23 cellular contexts compared by ENCODE assay signal in the genomic region with DNA sequence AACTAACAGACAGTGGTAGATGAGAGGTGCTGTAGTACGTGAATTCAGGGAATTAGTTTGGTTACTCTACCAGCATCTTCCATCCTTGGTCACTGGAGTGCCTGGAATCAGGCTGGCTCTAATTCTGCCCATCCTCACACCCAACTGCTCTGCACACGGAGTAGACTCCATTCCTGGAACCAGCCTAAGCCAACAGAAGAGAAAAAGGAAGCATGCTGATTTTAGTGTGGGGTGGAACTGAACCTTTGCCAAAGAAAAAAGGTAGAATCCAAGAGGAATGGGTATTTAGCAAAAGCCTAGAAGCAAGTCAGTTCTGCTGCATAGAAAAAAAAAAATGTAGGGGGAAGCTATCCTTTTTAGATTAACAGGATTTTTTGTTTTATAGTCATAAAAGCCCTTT.
"Had no signal": no experiment of that assay in that cellular context is flagged by ENCODE, and none has a peak within 500 bp of the region (broad histone marks: within the 10 kb centered on the region; RNA-seq: fewer than 3 reads in every experiment).

No MANE protein-coding gene starts in this region.

- H3K4me3 ChIP-seq: esophagus squamous epithelium, left ventricle myocardium inferior, lower lobe of right lung, spleen, tibial artery, upper lobe of left lung, uterus had no signal

- H3K4me1 ChIP-seq: left ventricle myocardium inferior, lower lobe of right lung, tibial artery, upper lobe of left lung, uterus had no signal

- H3K27ac Mint-ChIP-seq: nephron progenitor cell; stimulated activated memory B cell treated with anti-CD40 and anti-IgM and Interleukin-4, amounts not matched to agents 10 μg/mL and 1 μg/mL and 100 μg/mL, for 72 hours; stimulated activated naive CD8-positive, alpha-beta T cell treated with anti-CD3 and anti-CD28 coated beads, Interleukin-15, Interleukin-2, amounts not matched to agents 100 ng/mL and 50 ng/mL, for 24 hours had no signal

- H3K27me3 Mint-ChIP-seq: effector memory CD8-positive, alpha-beta T cell; stimulated activated memory B cell treated with anti-CD40 and anti-IgM and Interleukin-4, amounts not matched to agents 10 μg/mL and 1 μg/mL and 100 μg/mL, for 72 hours; stimulated activated naive CD8-positive, alpha-beta T cell treated with anti-CD3 and anti-CD28 coated beads, Interleukin-15, Interleukin-2, amounts not matched to agents 100 ng/mL and 50 ng/mL, for 24 hours had no signal

- H3K9me3 Mint-ChIP-seq: effector memory CD8-positive, alpha-beta T cell; immature natural killer cell; naive thymus-derived CD4-positive, alpha-beta T cell; nephron progenitor cell; stimulated activated memory B cell treated with anti-CD40 and anti-IgM and Interleukin-4, amounts not matched to agents 10 μg/mL and 1 μg/mL and 100 μg/mL, for 72 hours; stimulated activated naive CD8-positive, alpha-beta T cell treated with anti-CD3 and anti-CD28 coated beads, Interleukin-15, Interleukin-2, amounts not matched to agents 100 ng/mL and 50 ng/mL, for 24 hours had no signal

- H3K36me3 Mint-ChIP-seq: stimulated activated memory B cell treated with anti-CD40 and anti-IgM and Interleukin-4, amounts not matched to agents 10 μg/mL and 1 μg/mL and 100 μg/mL, for 72 hours had no signal

- H3K4me3 Mint-ChIP-seq: effector memory CD8-positive, alpha-beta T cell; immature natural killer cell; nephron progenitor cell; stimulated activated memory B cell treated with anti-CD40 and anti-IgM and Interleukin-4, amounts not matched to agents 10 μg/mL and 1 μg/mL and 100 μg/mL, for 72 hours; stimulated activated naive CD8-positive, alpha-beta T cell treated with anti-CD3 and anti-CD28 coated beads, Interleukin-15, Interleukin-2, amounts not matched to agents 100 ng/mL and 50 ng/mL, for 24 hours had no signal

- H3K27me3 ChIP-seq: esophagus squamous epithelium, foreskin keratinocyte, neutrophil, spleen, tibial artery, upper lobe of left lung, uterus had no signal

- ATAC-seq: effector memory CD8-positive, alpha-beta T cell; lower lobe of right lung; naive thymus-derived CD4-positive, alpha-beta T cell; sciatic nerve; stimulated activated memory B cell treated with anti-CD40 and anti-IgM and Interleukin-4, amounts not matched to agents 10 μg/mL and 1 μg/mL and 100 μg/mL, for 72 hours had no signal

- H3K9me3 ChIP-seq: esophagus squamous epithelium, left ventricle myocardium inferior, lower lobe of right lung, neutrophil, spleen, tibial artery, upper lobe of left lung, uterus had no signal

- H3K4me1 Mint-ChIP-seq: stimulated activated memory B cell treated with anti-CD40 and anti-IgM and Interleukin-4, amounts not matched to agents 10 μg/mL and 1 μg/mL and 100 μg/mL, for 72 hours had no signal

- H3K36me3 ChIP-seq: esophagus squamous epithelium, left ventricle myocardium inferior, lower lobe of right lung, neutrophil, spleen, tibial artery, upper lobe of left lung, uterus had no signal

- DNase-seq: effector memory CD8-positive, alpha-beta T cell; esophagus squamous epithelium; immature natural killer cell; kidney; left cardiac atrium; left ventricle myocardium inferior; lower lobe of right lung; mesendoderm; naive thymus-derived CD4-positive, alpha-beta T cell; nephron progenitor cell; posterior cingulate gyrus; spleen; stimulated activated CD4-positive, alpha-beta T cell treated with anti-CD3 and anti-CD28 coated beads, Interleukin-15, amount 100 ng/mL, for 24 hours; stimulated activated CD4-positive, alpha-beta T cell treated with anti-CD3 and anti-CD28 coated beads, Interleukin-1b, Interleukin-23, amount 100 ng/mL, for 48 hours; stimulated activated CD4-positive, alpha-beta T cell treated with anti-CD3 and anti-CD28 coated beads, Interleukin-4, amount 100 ng/mL, for 24 hours; tibial artery; upper lobe of left lung; uterus had no signal
